22 cellular contexts compared by ENCODE assay signal in the genomic region with DNA sequence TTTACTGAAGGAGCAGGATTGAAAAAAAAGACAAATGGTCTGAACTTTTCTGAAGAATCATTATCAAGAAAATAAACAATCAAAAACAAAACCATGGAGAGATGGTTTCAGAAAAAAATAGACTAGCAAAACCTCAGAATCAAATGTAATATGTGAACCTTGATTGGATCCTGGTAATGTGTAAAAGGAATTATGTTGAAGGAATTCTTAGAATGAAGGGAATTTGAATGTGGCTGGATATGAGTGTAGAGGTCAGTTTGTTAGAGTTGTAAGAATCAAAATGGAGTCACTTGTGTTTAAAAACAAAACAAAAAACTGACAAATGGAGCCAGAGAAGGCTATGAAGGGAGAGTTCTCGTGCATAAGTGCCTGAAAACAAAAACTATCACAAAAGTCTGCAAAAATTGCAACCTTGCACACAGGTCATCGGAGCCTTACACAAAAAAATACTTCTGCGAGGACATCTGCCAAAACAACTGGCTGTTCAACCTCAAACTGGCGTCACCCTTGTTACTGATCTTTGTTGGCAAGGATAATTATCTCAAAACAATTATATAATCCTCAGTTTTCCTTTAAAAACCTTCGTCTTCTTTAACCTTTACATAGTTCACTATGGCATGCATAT.
"Had no signal": no experiment of that assay in that cellular context is flagged by ENCODE, and none has a peak within 500 bp of the region (broad histone marks: within the 10 kb centered on the region; RNA-seq: fewer than 3 reads in every experiment).

No MANE protein-coding gene starts in this region.

- H3K27ac ChIP-seq: body of pancreas, esophagus squamous epithelium, left lung, pancreas, testis, upper lobe of left lung had no signal

- H3K4me1 ChIP-seq: body of pancreas, esophagus squamous epithelium, pancreas, testis had no signal

- DNase-seq: activated CD4-positive, alpha-beta memory T cell treated with anti-CD3 and anti-CD28 coated beads, Interleukin-2, amount 10 ng/mL, durations not matched to agents 7 days and 5 days; activated CD4-positive, alpha-beta T cell treated with anti-CD3 and anti-CD28 coated beads for 48 hours; activated CD4-positive, CD25-positive, alpha-beta regulatory T cell; activated CD8-positive, alpha-beta memory T cell treated with anti-CD3 and anti-CD28 coated beads, Interleukin-2, amount 10 ng/mL, durations not matched to agents 7 days and 5 days; activated naive CD4-positive, alpha-beta T cell; activated naive CD8-positive, alpha-beta T cell treated with anti-CD3 and anti-CD28 coated beads for 36 hours; activated T-cell treated with anti-CD3 and anti-CD28 coated beads, Interleukin-2, amount 50 U/mL, for 1 hour; amniotic stem cell; body of pancreas; effector memory CD8-positive, alpha-beta T cell; esophagus squamous epithelium; kidney; left lung; naive B cell; pancreas; stimulated activated CD4-positive, alpha-beta T cell treated with anti-CD3 and anti-CD28 coated beads, Interleukin-2, amount 100 ng/mL, for 24 hours; T1000; testis; upper lobe of left lung had no signal

- H3K36me3 ChIP-seq: esophagus squamous epithelium, left lung, pancreas, upper lobe of left lung had no signal

- H3K4me1 Mint-ChIP-seq: activated CD4-positive, alpha-beta memory T cell treated with anti-CD3 and anti-CD28 coated beads, Interleukin-2, amount 10 ng/mL, durations not matched to agents 7 days and 5 days; activated CD8-positive, alpha-beta memory T cell treated with anti-CD3 and anti-CD28 coated beads, Interleukin-2, amount 10 ng/mL, durations not matched to agents 7 days and 5 days; activated naive CD8-positive, alpha-beta T cell treated with anti-CD3 and anti-CD28 coated beads for 36 hours; activated T-helper 17 cell treated with anti-CD3 and anti-CD28 coated beads, Interleukin-2, amount 50 U/mL, for 72 hours; naive B cell had no signal

- H3K27me3 ChIP-seq: body of pancreas, esophagus squamous epithelium, left lung, pancreas, testis, upper lobe of left lung had no signal

- H3K36me3 Mint-ChIP-seq: activated naive CD8-positive, alpha-beta T cell treated with anti-CD3 and anti-CD28 coated beads for 36 hours; naive B cell had no signal

- H3K4me3 ChIP-seq: body of pancreas, esophagus squamous epithelium, left lung, pancreas, testis, upper lobe of left lung had no signal

- H3K27me3 Mint-ChIP-seq: activated CD4-positive, alpha-beta memory T cell treated with anti-CD3 and anti-CD28 coated beads, Interleukin-2, amount 10 ng/mL, durations not matched to agents 7 days and 5 days; activated CD8-positive, alpha-beta memory T cell treated with anti-CD3 and anti-CD28 coated beads, Interleukin-2, amount 10 ng/mL, durations not matched to agents 7 days and 5 days; activated naive CD8-positive, alpha-beta T cell treated with anti-CD3 and anti-CD28 coated beads for 36 hours; activated T-helper 17 cell treated with anti-CD3 and anti-CD28 coated beads, Interleukin-2, amount 50 U/mL, for 72 hours; effector memory CD8-positive, alpha-beta T cell; naive B cell; stimulated activated naive CD8-positive, alpha-beta T cell treated with anti-CD3 and anti-CD28 coated beads, Interleukin-15, Interleukin-2, amounts not matched to agents 100 ng/mL and 50 ng/mL, for 24 hours had no signal

- H3K9me3 Mint-ChIP-seq: activated CD4-positive, alpha-beta memory T cell treated with anti-CD3 and anti-CD28 coated beads, Interleukin-2, amount 10 ng/mL, durations not matched to agents 7 days and 5 days; activated naive CD8-positive, alpha-beta T cell treated with anti-CD3 and anti-CD28 coated beads for 36 hours; activated T-helper 17 cell treated with anti-CD3 and anti-CD28 coated beads, Interleukin-2, amount 50 U/mL, for 72 hours; effector memory CD8-positive, alpha-beta T cell; stimulated activated naive CD8-positive, alpha-beta T cell treated with anti-CD3 and anti-CD28 coated beads, Interleukin-15, Interleukin-2, amounts not matched to agents 100 ng/mL and 50 ng/mL, for 24 hours had no signal

- H3K9me3 ChIP-seq: body of pancreas, esophagus squamous epithelium, left lung, pancreas, testis, upper lobe of left lung had no signal

- H3K4me3 Mint-ChIP-seq: activated CD4-positive, alpha-beta memory T cell treated with anti-CD3 and anti-CD28 coated beads, Interleukin-2, amount 10 ng/mL, durations not matched to agents 7 days and 5 days; activated CD8-positive, alpha-beta memory T cell treated with anti-CD3 and anti-CD28 coated beads, Interleukin-2, amount 10 ng/mL, durations not matched to agents 7 days and 5 days; activated naive CD8-positive, alpha-beta T cell treated with anti-CD3 and anti-CD28 coated beads for 36 hours; activated T-helper 17 cell treated with anti-CD3 and anti-CD28 coated beads, Interleukin-2, amount 50 U/mL, for 72 hours; effector memory CD8-positive, alpha-beta T cell; naive B cell; stimulated activated naive CD8-positive, alpha-beta T cell treated with anti-CD3 and anti-CD28 coated beads, Interleukin-15, Interleukin-2, amounts not matched to agents 100 ng/mL and 50 ng/mL, for 24 hours had no signal

- FAIRE-seq: frontal cortex, kidney, pancreas had no signal

- ATAC-seq: activated CD8-positive, alpha-beta memory T cell treated with anti-CD3 and anti-CD28 coated beads, Interleukin-2, amount 10 ng/mL, durations not matched to agents 7 days and 5 days; activated T-helper 17 cell treated with anti-CD3 and anti-CD28 coated beads, Interleukin-2, amount 50 U/mL, for 72 hours; body of pancreas; effector memory CD8-positive, alpha-beta T cell; left lung; pancreas had no signal

- H3K27ac Mint-ChIP-seq: activated CD4-positive, alpha-beta memory T cell treated with anti-CD3 and anti-CD28 coated beads, Interleukin-2, amount 10 ng/mL, durations not matched to agents 7 days and 5 days; activated CD8-positive, alpha-beta memory T cell treated with anti-CD3 and anti-CD28 coated beads, Interleukin-2, amount 10 ng/mL, durations not matched to agents 7 days and 5 days; activated naive CD8-positive, alpha-beta T cell treated with anti-CD3 and anti-CD28 coated beads for 36 hours; activated T-helper 17 cell treated with anti-CD3 and anti-CD28 coated beads, Interleukin-2, amount 50 U/mL, for 72 hours; effector memory CD8-positive, alpha-beta T cell; stimulated activated naive CD8-positive, alpha-beta T cell treated with anti-CD3 and anti-CD28 coated beads, Interleukin-15, Interleukin-2, amounts not matched to agents 100 ng/mL and 50 ng/mL, for 24 hours had no signal
